Comparison of ENCODE assay signal across 14 cellular contexts in the genomic region with DNA sequence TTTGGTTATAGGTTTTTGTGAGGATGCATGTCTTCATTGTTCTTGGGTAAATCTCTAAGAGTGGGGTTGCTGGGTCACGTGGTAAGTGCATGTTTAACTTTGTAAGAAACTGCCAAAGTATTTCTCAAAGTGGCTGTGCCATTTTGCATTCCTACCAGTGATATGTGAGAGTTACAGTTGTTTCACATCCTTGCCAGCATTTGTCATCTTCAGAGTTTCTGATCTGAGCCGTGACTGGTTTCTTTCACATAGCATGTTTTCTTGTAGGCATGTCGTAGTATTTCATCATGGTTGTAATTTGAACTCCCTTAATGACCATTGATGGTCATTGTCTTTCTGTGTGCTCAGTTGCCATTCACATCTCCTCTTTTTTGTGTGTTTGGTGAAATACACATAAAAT.
"Had no signal": no experiment of that assay in that cellular context is flagged by ENCODE, and none has a peak within 500 bp of the region (broad histone marks: within the 10 kb centered on the region; RNA-seq: fewer than 3 reads in every experiment).

No MANE protein-coding gene starts in this region.

- H3K27me3 ChIP-seq: cardiac muscle cell, neural progenitor cell, spleen had no signal

- H3K36me3 ChIP-seq: cardiac muscle cell, neural progenitor cell, spleen had no signal

- H3K9ac ChIP-seq: neural progenitor cell had no signal

- H2AFZ ChIP-seq: neural progenitor cell had no signal

- FAIRE-seq: frontal cortex had no signal

- ATAC-seq: activated T-helper 17 cell treated with anti-CD3 and anti-CD28 coated beads, Interleukin-2, amount 50 U/mL, for 72 hours; esophagus mucosa; left colon; sciatic nerve; stimulated activated naive CD8-positive, alpha-beta T cell treated with anti-CD3 and anti-CD28 coated beads, Interleukin-15, amount 100 ng/mL, for 72 hours had no signal

- DNase-seq: activated CD4-positive, alpha-beta T cell treated with anti-CD3 and anti-CD28 coated beads, Interleukin-2, amount 50 U/mL, for 1 hour; activated naive CD4-positive, alpha-beta T cell treated with anti-CD3 and anti-CD28 coated beads, Interleukin-2, amount 10 ng/mL, durations not matched to agents 7 days and 5 days; head of caudate nucleus; left colon; spleen; stimulated activated CD4-positive, alpha-beta T cell treated with anti-CD3 and anti-CD28 coated beads, Interleukin-1b, Interleukin-23, amount 100 ng/mL, for 48 hours; stimulated activated naive CD8-positive, alpha-beta T cell treated with anti-CD3 and anti-CD28 coated beads, Interleukin-15, amount 100 ng/mL, for 72 hours had no signal

- H3K4me3 ChIP-seq: cardiac muscle cell, lung, neural progenitor cell, spleen had no signal

- H3K4me2 ChIP-seq: neural progenitor cell had no signal

- H3K9me3 ChIP-seq: spleen had no signal

- H3K27ac ChIP-seq: cardiac muscle cell, neural progenitor cell, spleen had no signal
